ENCODE assay signal across 8 cellular contexts in the genomic region with DNA sequence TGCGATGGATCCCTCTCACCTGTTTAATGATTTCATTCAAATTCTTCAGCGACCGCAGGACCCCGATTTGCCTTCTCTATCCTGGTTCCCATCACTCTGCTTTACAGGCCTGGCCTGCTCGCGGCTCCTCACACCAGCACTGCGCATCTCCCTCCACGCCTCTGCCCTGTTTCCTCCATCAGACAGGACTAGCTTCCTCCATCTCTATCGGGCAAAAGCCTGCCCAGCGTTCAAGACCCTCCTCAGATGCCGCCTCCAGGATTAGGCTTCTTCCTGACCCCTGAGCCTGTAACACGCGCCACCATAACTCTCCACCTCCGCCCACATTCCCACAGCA.
A peak's percentile ranks its signal among the peaks of the same experiment; 100 is the strongest.
DNase-seq lines count a peak whose midpoint lies in the region; FAIRE-seq and TF ChIP-seq lines count a peak whose summit lies in the region.
"Not testable (repeated sequence)": the region's sequence is repeated elsewhere in the genome, so short reads cannot be mapped to it uniquely, and the experiment has no call there.

No MANE protein-coding gene starts in this region.

- not testable (repeated sequence) for DNase-seq in astrocyte (ENCODE audit: low read depth); epithelial cell of proximal tubule (ENCODE audit: low read depth); kidney epithelial cell (ENCODE audit: low read depth)
- peak; percentile 75 for DNase-seq in osteocyte (ENCODE audit: extremely low spot score, unreplicated experiment)

- not testable (repeated sequence) for H3K36me3 Mint-ChIP-seq in astrocyte (ENCODE audit: low read depth, unreplicated experiment); osteocyte (ENCODE audit: unreplicated experiment)

- H3K27me3 Mint-ChIP-seq in astrocyte (ENCODE audit: low read depth, unreplicated experiment); osteocyte (ENCODE audit: unreplicated experiment): not testable (repeated sequence)

- H3K79me2 ChIP-seq in astrocyte (ENCODE audit: insufficient read depth, low read length), result not testable (repeated sequence)

- H3K4me2 ChIP-seq in BLaER1 treated with 17β-estradiol and CSF1 and Interleukin-3, amounts not matched to agents 10 nM and 100 nM, result peak overlapping the region; percentile 39 to 68 (median 57); a peak in 17 of 22 replicates
- H3K4me2 ChIP-seq in astrocyte (ENCODE audit: low read length), result peak overlapping the region; percentile 86

- H3K4me1 Mint-ChIP-seq in astrocyte (ENCODE audit: low read depth, unreplicated experiment); osteocyte (ENCODE audit: unreplicated experiment): not testable (repeated sequence)

- H3K27ac ChIP-seq in BLaER1 treated with 17β-estradiol and CSF1 and Interleukin-3, amounts not matched to agents 10 nM and 100 nM, result peak overlapping the region in 10 of 11 experiments; percentile 47 to 80 (median 63); a peak in 18 of 22 replicates
- H3K27ac ChIP-seq in HUES64 (ENCODE audit: low read depth, low read length); astrocyte (ENCODE audit: low read depth, low read length): not testable (repeated sequence)
- H3K27ac ChIP-seq in VCaP, result peak overlapping the region; percentile 76; the same call in 1 of the 2 replicates
- peak overlapping the region; percentile 44 for H3K27ac ChIP-seq in temporal lobe (ENCODE audit: low read depth, low read length)

- H3K27ac Mint-ChIP-seq in astrocyte (ENCODE audit: unreplicated experiment); osteocyte (ENCODE audit: unreplicated experiment): not testable (repeated sequence)

- not testable (repeated sequence) for H3K4me1 ChIP-seq in BLaER1 treated with 17β-estradiol and CSF1 and Interleukin-3, amounts not matched to agents 10 nM and 100 nM; HUES64 (ENCODE audit: insufficient read depth, low read length); astrocyte (ENCODE audit: insufficient read depth, low read length)

- not testable (repeated sequence) for H3K9me3 ChIP-seq in BLaER1 treated with 17β-estradiol and CSF1 and Interleukin-3, amounts not matched to agents 10 nM and 100 nM (replicated peaks in 1 of 11); HUES64 (ENCODE audit: insufficient read depth, low read depth, low read length); astrocyte (ENCODE audit: insufficient read depth, low read depth, low read length)

- not testable (repeated sequence) for H3K27me3 ChIP-seq in BLaER1 treated with 17β-estradiol and CSF1 and Interleukin-3, amounts not matched to agents 10 nM and 100 nM; HUES64 (ENCODE audit: insufficient read depth, low read length); astrocyte (ENCODE audit: insufficient read depth, low read length); kidney epithelial cell (ENCODE audit: control insufficient read depth, insufficient read depth, low read length)

- not testable (repeated sequence) for TF ChIP-seq CTCF in VCaP (conservative IDR thresholded peaks at IDR 0.05); astrocyte (IDR thresholded peaks at IDR 0.05; ENCODE audit: insufficient read depth, low read depth, low read length); epithelial cell of proximal tubule (conservative IDR thresholded peaks at IDR 0.05; ENCODE audit: low read depth, low read length); kidney epithelial cell (IDR thresholded peaks at IDR 0.05; ENCODE audit: insufficient read depth, low read length, poor library complexity, severe bottlenecking); osteocyte (IDR thresholded peaks at IDR 0.05)

- FAIRE-seq in astrocyte (lab: Jason Lieb, UNC), result not testable (repeated sequence)

- H3K4me3 Mint-ChIP-seq in astrocyte (ENCODE audit: unreplicated experiment), result peak overlapping the region; percentile 70
- H3K4me3 Mint-ChIP-seq in osteocyte (ENCODE audit: unreplicated experiment), result not testable (repeated sequence)

- peak overlapping the region; percentile 59 to 74 (median 68) for H3K4me3 ChIP-seq in BLaER1 treated with 17β-estradiol and CSF1 and Interleukin-3, amounts not matched to agents 10 nM and 100 nM
- H3K4me3 ChIP-seq in HUES64 (ENCODE audit: low read length) (peak overlapping the region; percentile 73), astrocyte (ENCODE audit: insufficient read depth, low read depth, low read length) (peak overlapping the region; percentile 93), epithelial cell of proximal tubule (ENCODE audit: low read depth, low read length) (peak overlapping the region; percentile 89), kidney epithelial cell (ENCODE audit: low read depth, low read length) (peak overlapping the region; percentile 44)

- H2AFZ ChIP-seq in astrocyte (ENCODE audit: low read depth, low read length), result peak overlapping the region; percentile 96

- H3K9ac ChIP-seq in BLaER1 treated with 17β-estradiol and CSF1 and Interleukin-3, amounts not matched to agents 10 nM and 100 nM, result peak overlapping the region; percentile 56 to 86 (median 75); a peak in 18 of 22 replicates
- H3K9ac ChIP-seq in HUES64 (ENCODE audit: low read depth, low read length), result peak overlapping the region; percentile 59
- peak overlapping the region; percentile 45 for H3K9ac ChIP-seq in astrocyte (ENCODE audit: low read length)

- H3K36me3 ChIP-seq in BLaER1 treated with 17β-estradiol and CSF1 and Interleukin-3, amounts not matched to agents 10 nM and 100 nM; HUES64 (ENCODE audit: insufficient read depth, low read length); astrocyte (ENCODE audit: insufficient read depth, low read length); kidney epithelial cell (ENCODE audit: control insufficient read depth, insufficient read depth, low read length): not testable (repeated sequence)

- not testable (repeated sequence) for H4K20me1 ChIP-seq in BLaER1 treated with 17β-estradiol and CSF1 and Interleukin-3, amounts not matched to agents 10 nM and 100 nM; astrocyte (ENCODE audit: insufficient read depth, low read length)

- not testable (repeated sequence) for H3K9me3 Mint-ChIP-seq in astrocyte (ENCODE audit: unreplicated experiment)
- peaks cover 36% of the 10 kb centered on the region for H3K9me3 Mint-ChIP-seq in osteocyte (ENCODE audit: unreplicated experiment)

- 85% methylated on average over 14 of the region's 14 CpGs for WGBS in HUES64
